17 cellular contexts compared by ENCODE assay signal in the genomic region with DNA sequence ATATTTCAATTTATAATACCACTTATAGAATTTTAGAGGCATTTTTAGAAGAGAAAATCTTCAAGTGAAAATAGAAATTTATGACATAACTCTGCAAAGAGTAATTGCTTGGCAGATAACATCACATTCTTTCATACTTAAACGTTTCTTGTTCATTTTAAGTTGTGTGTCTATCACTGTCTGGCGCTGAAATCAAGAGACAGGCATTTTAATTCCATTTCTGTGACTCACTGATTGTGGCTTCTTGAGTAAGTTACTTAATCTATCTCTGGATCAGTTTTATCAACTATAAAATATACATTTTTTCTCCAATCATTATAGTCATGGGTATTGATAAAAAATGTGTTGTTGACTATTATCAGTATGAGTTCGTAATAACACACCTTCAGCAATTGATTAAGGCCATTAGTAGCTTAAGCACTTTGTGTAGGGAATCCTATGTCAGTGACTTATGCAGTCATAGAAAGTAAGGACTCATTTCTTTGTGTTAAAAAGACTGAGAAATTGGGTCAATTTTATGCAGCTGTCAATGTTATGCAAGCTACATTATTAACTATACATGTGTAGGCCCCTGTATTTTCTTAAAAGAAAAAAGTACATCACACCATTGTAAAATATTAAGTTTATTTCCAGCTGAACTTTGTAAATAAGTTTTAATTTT.
DNase-seq lines count a peak whose midpoint lies in the region; ATAC-seq, FAIRE-seq and TF ChIP-seq lines count a peak whose summit lies in the region.
"Had no signal": no experiment of that assay in that cellular context is flagged by ENCODE, and none has a peak within 500 bp of the region (broad histone marks: within the 10 kb centered on the region; RNA-seq: fewer than 3 reads in every experiment).

No MANE protein-coding gene starts in this region.

- H3K9me3 ChIP-seq in PC-3 (ENCODE audit: low read length) (no peaks in the 10 kb centered on the region), endodermal cell (ENCODE audit: control insufficient read depth, low read length) (no peaks in the 10 kb centered on the region)
- H3K9me3 ChIP-seq: thoracic aorta had no signal

- no peaks in the 10 kb centered on the region for H3K9me2 ChIP-seq in PC-3 (replicated peaks; ENCODE audit: low read length)

- peak; percentile 36 for DNase-seq in Daoy (ENCODE audit: low read depth)
- DNase-seq in PC-3: peak; percentile 73
- DNase-seq in dermis blood vessel endothelial cell: peak; percentile 11
- DNase-seq in osteocyte (ENCODE audit: extremely low spot score, unreplicated experiment): no peak
- no peak for DNase-seq in frontal cortex (ENCODE audit: low spot score in 2 of 2)
- no peak for DNase-seq in endodermal cell
- DNase-seq in nucleus accumbens (lab: John Stamatoyannopoulos, UW): no peak
- no peak for DNase-seq in D341Med (ENCODE audit: low spot score)
- DNase-seq: activated naive CD8-positive, alpha-beta T cell treated with anti-CD3 and anti-CD28 coated beads, Interleukin-2, amount 10 ng/mL, durations not matched to agents 7 days and 5 days; activated T-cell treated with anti-CD3 and anti-CD28 coated beads for 4 hours; hippocampal formation; naive B cell; NCI-H2081 treated with DMSO at 0.1 percent for 48 hours; right cardiac atrium had no signal

- no TSS peak for BruUV-seq in PC-3 (replicated peaks; lab: Mats Ljungman, UMichigan)

- H3K36me3 ChIP-seq in PC-3 (ENCODE audit: low read depth, low read length) (no peaks in the 10 kb centered on the region), endodermal cell (ENCODE audit: control insufficient read depth, insufficient read depth, low read length) (no peaks in the 10 kb centered on the region)
- H3K36me3 ChIP-seq: thoracic aorta had no signal

- H3K79me2 ChIP-seq in PC-3 (ENCODE audit: low read length): no peaks in the 10 kb centered on the region

- no peaks in the 10 kb centered on the region for H4K20me1 ChIP-seq in PC-3 (ENCODE audit: low read length)

- H3K9ac ChIP-seq in PC-3 (ENCODE audit: low read length): no peak overlapping the region
- no peak overlapping the region for H3K9ac ChIP-seq in endodermal cell (ENCODE audit: extremely low read depth, low read length, poor library complexity, severe bottlenecking)

- H2AFZ ChIP-seq in PC-3 (ENCODE audit: low read length): no peak overlapping the region

- peaks cover 32% of the 10 kb centered on the region for H3K4me1 Mint-ChIP-seq in osteocyte (ENCODE audit: unreplicated experiment)
- no peaks in the 10 kb centered on the region for H3K4me1 Mint-ChIP-seq in endodermal cell
- H3K4me1 Mint-ChIP-seq: activated naive CD8-positive, alpha-beta T cell treated with anti-CD3 and anti-CD28 coated beads, Interleukin-2, amount 10 ng/mL, durations not matched to agents 7 days and 5 days; B cell; naive B cell had no signal

- no peak overlapping the region for H3K27ac ChIP-seq in PC-3 (ENCODE audit: low read length)
- no peak overlapping the region for H3K27ac ChIP-seq in endodermal cell (ENCODE audit: low read depth, low read length)
- H3K27ac ChIP-seq: thoracic aorta had no signal

- peak overlapping the region; percentile 13; the same call in 1 of the 2 replicates for H3K4me2 ChIP-seq in PC-3 (ENCODE audit: low read length)

- H3K4me3 ChIP-seq in PC-3 (ENCODE audit: low read length) (no peak overlapping the region), endodermal cell (ENCODE audit: low read length) (no peak overlapping the region)
- H3K4me3 ChIP-seq: thoracic aorta had no signal

- WGBS in endodermal cell (ENCODE audit: insufficient coverage in 1 of 2, insufficient read length in 1 of 2), 2 experiments: 91% methylated on average over 3 of the region's 3 CpGs; no CpG with 5 or more reads in 1 of the 2 experiments

- H3K9me3 Mint-ChIP-seq in osteocyte (ENCODE audit: unreplicated experiment): no peaks in the 10 kb centered on the region
- no peaks in the 10 kb centered on the region for H3K9me3 Mint-ChIP-seq in endodermal cell

- no peak overlapping the region for H3K4me3 Mint-ChIP-seq in osteocyte (ENCODE audit: unreplicated experiment)
- no peak overlapping the region for H3K4me3 Mint-ChIP-seq in endodermal cell
- H3K4me3 Mint-ChIP-seq: activated naive CD8-positive, alpha-beta T cell treated with anti-CD3 and anti-CD28 coated beads, Interleukin-2, amount 10 ng/mL, durations not matched to agents 7 days and 5 days; B cell; naive B cell had no signal

- no peaks in the 10 kb centered on the region for H3F3A ChIP-seq in PC-3 (ENCODE audit: low read length, unreplicated experiment)

- FAIRE-seq in frontal cortex (lab: Jason Lieb, UNC): no peak

- H3K27me3 Mint-ChIP-seq in osteocyte (ENCODE audit: unreplicated experiment) (no peaks in the 10 kb centered on the region), endodermal cell (ENCODE audit: insufficient read depth) (peaks cover 2% of the 10 kb centered on the region)
- H3K27me3 Mint-ChIP-seq: activated naive CD8-positive, alpha-beta T cell treated with anti-CD3 and anti-CD28 coated beads, Interleukin-2, amount 10 ng/mL, durations not matched to agents 7 days and 5 days; B cell; naive B cell had no signal

- peak; percentile 43; the same call in 1 of the 2 replicates for ATAC-seq in PC-3
- ATAC-seq: left lobe of liver, right cardiac atrium had no signal

- intact Hi-C loops in PC-3 (cut with micrococcal nuclease): no loop called here

- H3K4me1 ChIP-seq in PC-3 (ENCODE audit: insufficient read depth, low read length): peaks cover 23% of the 10 kb centered on the region
- H3K4me1 ChIP-seq in endodermal cell (ENCODE audit: control insufficient read depth, insufficient read depth, low read length): no peaks in the 10 kb centered on the region

- POLR2A ChIA-PET in PC-3 (lab: Charles Lee; ENCODE audit: unreplicated experiment): no interaction called here

- H3K27me3 ChIP-seq in PC-3 (ENCODE audit: low read length) (no peaks in the 10 kb centered on the region), endodermal cell (ENCODE audit: control insufficient read depth, insufficient read depth, low read length, poor library complexity, severe bottlenecking) (no peaks in the 10 kb centered on the region)

- no peaks in the 10 kb centered on the region for H3K36me3 Mint-ChIP-seq in osteocyte (ENCODE audit: unreplicated experiment)
- H3K36me3 Mint-ChIP-seq in endodermal cell (ENCODE audit: low read depth): no peaks in the 10 kb centered on the region
- H3K36me3 Mint-ChIP-seq: activated naive CD8-positive, alpha-beta T cell treated with anti-CD3 and anti-CD28 coated beads, Interleukin-2, amount 10 ng/mL, durations not matched to agents 7 days and 5 days; naive B cell had no signal

- CTCF ChIA-PET in PC-3 (lab: Charles Lee): no interaction called here

- H3K27ac Mint-ChIP-seq in osteocyte (ENCODE audit: unreplicated experiment): peak overlapping the region; percentile 56
- no peak overlapping the region for H3K27ac Mint-ChIP-seq in endodermal cell
- H3K27ac Mint-ChIP-seq: activated naive CD8-positive, alpha-beta T cell treated with anti-CD3 and anti-CD28 coated beads, Interleukin-2, amount 10 ng/mL, durations not matched to agents 7 days and 5 days; B cell; naive B cell had no signal

- TF ChIP-seq CTCF in PC-3 (conservative IDR thresholded peaks at IDR 0.05; ENCODE audit: low read depth, low read length) (no peak), osteocyte (IDR thresholded peaks at IDR 0.05) (no peak), endodermal cell (conservative IDR thresholded peaks at IDR 0.05) (no peak)

Comparison
In these comparisons a context has a peak if more than half of its experiments do, and no peak if none do; other contexts are left out.
1. DNase-seq: peak in Daoy (single experiment), PC-3 (single experiment) and dermis blood vessel endothelial cell (single experiment); none in osteocyte (single experiment), frontal cortex (0 of 2), endodermal cell (single experiment), nucleus accumbens (0 of 56) and D341Med (single experiment).